In genomic region chr16:1309888-1310831, GRCh38 we compare ENCODE assay signal across 9 cellular contexts. TPM values are rescaled to one million over a fixed set of nuclear protein-coding genes. Genes with fewer than 3 reads are reported as not detected.
DNase-seq lines count a peak whose midpoint lies in the region; ATAC-seq and TF ChIP-seq lines count a peak whose summit lies in the region.
"Had no signal": no experiment of that assay in that cellular context is flagged by ENCODE, and none has a peak within 500 bp of the region (broad histone marks: within the 10 kb centered on the region; RNA-seq: fewer than 3 reads in every experiment).

No MANE protein-coding gene starts in this region.

- intact Hi-C loops in PC-9 (cut with micrococcal nuclease; ENCODE audit: unreplicated experiment) (loop anchor here (10.0 kb wide), 1 partner anchor 105 kb away; the partner anchor contains the start of gene UNKL), head of caudate nucleus (cut with DNase I) (loop anchor here (2.0 to 10.0 kb wide), 3 partner anchors 25 to 105 kb away; partner anchors contain the start of genes GNPTG, TSR3 and UNKL)

- H3K4me1 ChIP-seq in DOHH2 (ENCODE audit: control insufficient read depth, low read length) (peaks cover 33% of the 10 kb centered on the region), PC-9 (replicated peaks; ENCODE audit: insufficient read depth) (peaks cover 20% of the 10 kb centered on the region)

- CTCF ChIA-PET in PC-9 (lab: Charles Lee), result no interaction called here

- H3K9me2 ChIP-seq in DOHH2 (replicated peaks; ENCODE audit: control insufficient read depth, low read length) (no peaks in the 10 kb centered on the region), PC-9 (ENCODE audit: insufficient read depth) (no peaks in the 10 kb centered on the region)

- H3K27me3 ChIP-seq in DOHH2 (ENCODE audit: control insufficient read depth, low read length) (no peaks in the 10 kb centered on the region), PC-9 (ENCODE audit: insufficient read depth, low read depth) (no peaks in the 10 kb centered on the region)

- POLR2A ChIA-PET in PC-9 (lab: Charles Lee; ENCODE audit: unreplicated experiment), result interaction anchor here (0.5 to 1.2 kb wide), 5 partner anchors 13 to 913 kb away, joined by 4 to 14 read pairs (median 4); partner anchors contain the start of gene NME4

- DNase-seq in PC-9, result peak in 1 of 2 experiments; percentile 42
- peak; percentile 56 for DNase-seq in activated gamma-delta T cell treated with anti-CD3 and anti-CD28 coated beads, Interleukin-2, amount 50 U/mL, for 16 hours (ENCODE audit: low read depth)
- peak in 26 of 42 donors; percentile 17 to 63 (median 32) for DNase-seq in head of caudate nucleus
- peak; percentile 71 for DNase-seq in renal cortical epithelial cell (ENCODE audit: low read depth)
- no peak for DNase-seq in iPS-NIHi11 (ENCODE audit: low spot score)
- DNase-seq in DMS114 treated with DMSO at 0.1 percent for 48 hours (lab: John Stamatoyannopoulos, UW; ENCODE audit: unreplicated experiment), result no peak

- TSS peak; percentile 74 for BruUV-seq in PC-9 (replicated peaks; lab: Mats Ljungman, UMichigan)

- H3K36me3 ChIP-seq in DOHH2 (ENCODE audit: control insufficient read depth, low read length), result peaks cover 51% of the 10 kb centered on the region
- H3K36me3 ChIP-seq in PC-9 (ENCODE audit: low read depth), result 0 out of 2 replicates have a peak, but pooled peaks cover 2% of the 10 kb centered on the region

- no peak overlapping the region for H2AFZ ChIP-seq in PC-9

- H3K4me3 ChIP-seq in DOHH2 (ENCODE audit: low read length) (peak overlapping the region; percentile 93), PC-9 (peak overlapping the region; percentile 100)

- H3K9me3 ChIP-seq in DOHH2 (ENCODE audit: control insufficient read depth, insufficient read depth, low read length), result no peaks in the 10 kb centered on the region; the same call in 1 of the 2 replicates
- H3K9me3 ChIP-seq in PC-9 (ENCODE audit: insufficient read depth, low read depth), result no peaks in the 10 kb centered on the region

- H3K79me2 ChIP-seq in DOHH2 (ENCODE audit: control insufficient read depth, low read length), result peaks cover 53% of the 10 kb centered on the region
- peaks cover 53% of the 10 kb centered on the region for H3K79me2 ChIP-seq in PC-9 (ENCODE audit: low read depth)

- H3K27ac ChIP-seq in DOHH2 (ENCODE audit: low read depth, low read length), result peak overlapping the region; percentile 62
- 0 out of 2 replicates have a peak overlapping the region, but pooled peaks have one; percentile 5 for H3K27ac ChIP-seq in PC-9

- H4K20me1 ChIP-seq in DOHH2 (ENCODE audit: control insufficient read depth, insufficient read depth, low read depth, low read length) (peaks cover 29% of the 10 kb centered on the region), PC-9 (ENCODE audit: insufficient read depth) (peaks cover 52% of the 10 kb centered on the region)

- H3F3A ChIP-seq in DOHH2 (ENCODE audit: control insufficient read depth, insufficient read depth) (peaks cover 3% of the 10 kb centered on the region; the same call in 1 of the 2 replicates), PC-9 (ENCODE audit: insufficient read depth, low read depth) (peaks cover 5% of the 10 kb centered on the region; the same call in 1 of the 2 replicates)

- peak; percentile 8 for ATAC-seq in HG02610 (IDR thresholded peaks at IDR 0.05; ENCODE audit: unreplicated experiment)

- H3K4me2 ChIP-seq in DOHH2 (ENCODE audit: low read length) (peak overlapping the region; percentile 92), PC-9 (peak overlapping the region; percentile 97)

- TF ChIP-seq CTCF in DOHH2 (IDR thresholded peaks at IDR 0.05; ENCODE audit: low read depth, low read length, poor library complexity, severe bottlenecking), result no peak
- TF ChIP-seq CTCF in PC-9 (conservative IDR thresholded peaks at IDR 0.05), result no peak

RNA-seq across cellular contexts. Expression of gene UBE2I, which starts 0.7 kb away (rescaled TPM):
- 218 and 271 TPM in 2 replicates for total RNA-seq in PC-9 (2021)
- 64.3 and 90.0 TPM in 2 replicates for total RNA-seq in renal cortical epithelial cell

RNA-seq across cellular contexts. Expression of gene BAIAP3, which starts 23.3 kb away (rescaled TPM):
- 35.0 and 47.3 TPM in 2 replicates for total RNA-seq in PC-9 (2021)
- total RNA-seq in renal cortical epithelial cell, result 2.1 and 3.0 TPM in 2 replicates

RNA-seq across cellular contexts. Expression of gene TSR3, which starts 41.5 kb away (rescaled TPM):
- total RNA-seq in PC-9 (2021), result 69.5 and 108 TPM in 2 replicates
- total RNA-seq in renal cortical epithelial cell, result 56.9 and 85.1 TPM in 2 replicates

RNA-seq across cellular contexts. Expression of gene GNPTG, which starts 41.6 kb away (rescaled TPM):
- 40.6 and 50.7 TPM in 2 replicates for total RNA-seq in PC-9 (2021)
- total RNA-seq in renal cortical epithelial cell, result 30.6 and 101 TPM in 2 replicates

RNA-seq across cellular contexts. Expression of gene TPSD1, which starts 54.3 kb away (rescaled TPM):
- total RNA-seq in PC-9 (2021) (not detected in 2 replicates), renal cortical epithelial cell (not detected in 2 replicates)
- total RNA-seq: NCI-H460 had no signal

Comparison
In these comparisons a context has a peak if more than half of its experiments do, and no peak if none do; other contexts are left out.
1. DNase-seq: peak in activated gamma-delta T cell treated with anti-CD3 and anti-CD28 coated beads, Interleukin-2, amount 50 U/mL, for 16 hours (single experiment), head of caudate nucleus (26 of 42) and renal cortical epithelial cell (single experiment); none in iPS-NIHi11 (single experiment) and DMS114 treated with DMSO at 0.1 percent for 48 hours (single experiment).